In genomic region chr2:100104265-100104664, GRCh38 we compare ENCODE assay signal across 8 cellular contexts. TPM values are rescaled to one million over a fixed set of nuclear protein-coding genes. Genes with fewer than 3 reads are reported as not detected.
DNase-seq lines count a peak whose midpoint lies in the region; ATAC-seq, FAIRE-seq and TF ChIP-seq lines count a peak whose summit lies in the region.
"Not testable (repeated sequence)": the region's sequence is repeated elsewhere in the genome, so short reads cannot be mapped to it uniquely, and the experiment has no call there.

No MANE protein-coding gene starts in this region.

- not testable (repeated sequence) for H3K23ac ChIP-seq in mesendoderm (ENCODE audit: low read length)

- SMC1A ChIA-PET in GM12878 (lab: Charles Lee; ENCODE audit: uncharacterized antibody, unreplicated experiment) = not testable (repeated sequence)

- in situ Hi-C loops in GM12878 (cut with MboI) = not testable (repeated sequence)

- not testable (repeated sequence) for H3K4me1 Mint-ChIP-seq in CD4-positive, alpha-beta T cell (ENCODE audit: low read depth)

- H3K56ac ChIP-seq in mesendoderm (ENCODE audit: low read length) = not testable (repeated sequence)

- not testable (repeated sequence) for H3K79me2 ChIP-seq in GM12878 (ENCODE audit: control insufficient read depth, insufficient read depth, low read length); mesendoderm (ENCODE audit: control insufficient read depth, insufficient read depth, low read length)

- H3K4ac ChIP-seq in mesendoderm (ENCODE audit: low read depth, low read length) = not testable (repeated sequence)

- not testable (repeated sequence) for H4K20me1 ChIP-seq in GM12878 (ENCODE audit: control insufficient read depth, insufficient read depth)

- peak; percentile 14 for ATAC-seq in CD4-positive, alpha-beta T cell (ENCODE audit: poor library complexity)
- ATAC-seq in HG02885 (IDR thresholded peaks at IDR 0.05; ENCODE audit: poor library complexity, unreplicated experiment) (peak; percentile 42), GM12878 (peak; percentile 21; the same call in 2 of the 3 replicates), left cardiac atrium (peak; percentile 32 to 70), psoas muscle (peak in 2 of 4 donors; percentile 40 to 49)

- TF ChIP-seq CTCF in CD4-positive, alpha-beta T cell (IDR thresholded peaks at IDR 0.05); WI38 (IDR thresholded peaks at IDR 0.05; ENCODE audit: low read depth, low read length); GM12878 (IDR thresholded peaks at IDR 0.05 in 2 of 3, conservative IDR thresholded peaks at IDR 0.05 in 1 of 3; ENCODE audit: control insufficient read depth in 2 of 3, extremely low read depth in 1 of 3, insufficient read depth in 1 of 3, low read depth in 3 of 3, low read length in 3 of 3); psoas muscle (IDR thresholded peaks at IDR 0.05): not testable (repeated sequence)

- not testable (repeated sequence) for H3K27me3 ChIP-seq in CD4-positive, alpha-beta T cell (ENCODE audit: control insufficient read depth, insufficient read depth, low read length); GM12878 (replicated peaks in 1 of 2; ENCODE audit: control insufficient read depth in 2 of 2, insufficient read depth in 2 of 2, low read length in 1 of 2); mesendoderm (ENCODE audit: insufficient read depth, low read length, poor library complexity)
- H3K27me3 ChIP-seq in psoas muscle (ENCODE audit: insufficient read depth in 3 of 3, low read length in 2 of 3) = peaks cover 0 to 26% (median 0%) of the 10 kb centered on the region in 3 donors

- not testable (repeated sequence) for H3K18ac ChIP-seq in mesendoderm (ENCODE audit: low read length)

- peak overlapping the region; percentile 46 for H3K4me3 ChIP-seq in WI38 (ENCODE audit: low read depth, low read length)
- H3K4me3 ChIP-seq in GM12878; mesendoderm (ENCODE audit: low read length): not testable (repeated sequence)
- H3K4me3 ChIP-seq in psoas muscle = peak overlapping the region; percentile 18
- H3K4me3 ChIP-seq in urinary bladder (ENCODE audit: low read depth, low read length) = peak overlapping the region; percentile 95

- H3K9ac ChIP-seq in GM12878 (ENCODE audit: control insufficient read depth, insufficient read depth, low read length); mesendoderm (ENCODE audit: low read length): not testable (repeated sequence)

- not testable (repeated sequence) for TF ChIP-seq RAD21 in GM12878 (IDR thresholded peaks at IDR 0.05; ENCODE audit: insufficient read depth, low read depth, low read length)

- H2BK120ac ChIP-seq in mesendoderm (ENCODE audit: low read depth, low read length) = not testable (repeated sequence)

- H3K4me2 ChIP-seq in GM12878 (ENCODE audit: control insufficient read depth, insufficient read depth); mesendoderm (ENCODE audit: low read length): not testable (repeated sequence)

- DNase-seq in CD4-positive, alpha-beta T cell; GM12878 (ENCODE audit: low read depth, low spot score); left cardiac atrium; psoas muscle: not testable (repeated sequence)
- DNase-seq in mesendoderm = peak; percentile 19

- CTCF ChIA-PET in CD4-positive, alpha-beta T cell (lab: Charles Lee); GM12878 (lab: Yijun Ruan, JAX): not testable (repeated sequence)

- intact Hi-C loops in CD4-positive, alpha-beta T cell (cut with DNase I, micrococcal nuclease); GM12878 (cut with micrococcal nuclease; ENCODE audit: unreplicated experiment); left cardiac atrium (cut with DNase I); psoas muscle (cut with DNase I): not testable (repeated sequence)

- H3K4me1 ChIP-seq in GM12878 (ENCODE audit: control insufficient read depth, insufficient read depth, low read length); mesendoderm (ENCODE audit: control insufficient read depth, low read depth, low read length); psoas muscle; urinary bladder (ENCODE audit: insufficient read depth): not testable (repeated sequence)

- not testable (repeated sequence) for TF ChIP-seq POLR2A in GM12878 (IDR thresholded peaks at IDR 0.05; ENCODE audit: low read depth, low read length)

- not testable (repeated sequence) for FAIRE-seq in GM12878 (lab: Jason Lieb, UNC)

- BruUV-seq in GM12878 (replicated peaks; lab: Mats Ljungman, UMichigan) = not testable (repeated sequence)

- not testable (repeated sequence) for H2AFZ ChIP-seq in GM12878 (ENCODE audit: control insufficient read depth, low read depth, low read length)

- RAD21 ChIA-PET in GM12878 (lab: Charles Lee; ENCODE audit: unreplicated experiment) = not testable (repeated sequence)

- H4K5ac ChIP-seq in mesendoderm (ENCODE audit: low read length) = not testable (repeated sequence)

- not testable (repeated sequence) for H3K79me1 ChIP-seq in mesendoderm (ENCODE audit: low read length)

- H3K27me3 Mint-ChIP-seq in CD4-positive, alpha-beta T cell = peaks cover 15% of the 10 kb centered on the region

- H3K4me3 Mint-ChIP-seq in CD4-positive, alpha-beta T cell = not testable (repeated sequence)

- H3K36me3 ChIP-seq in GM12878 (ENCODE audit: control insufficient read depth in 2 of 2, insufficient read depth in 2 of 2, low read length in 1 of 2); mesendoderm (ENCODE audit: control insufficient read depth, insufficient read depth, low read length); psoas muscle (ENCODE audit: insufficient read depth in 1 of 2, low read depth in 1 of 2); urinary bladder (ENCODE audit: insufficient read depth): not testable (repeated sequence)

- not testable (repeated sequence) for H3K27ac Mint-ChIP-seq in CD4-positive, alpha-beta T cell

- H2BK15ac ChIP-seq in mesendoderm (replicated peaks; ENCODE audit: low read depth) = not testable (repeated sequence)

- H3K9me3 Mint-ChIP-seq in CD4-positive, alpha-beta T cell = not testable (repeated sequence)

- not testable (repeated sequence) for H3K9me3 ChIP-seq in CD4-positive, alpha-beta T cell (ENCODE audit: control insufficient read depth, low read length); GM12878 (replicated peaks; ENCODE audit: control insufficient read depth, insufficient read depth, low read length); psoas muscle

- H2BK5ac ChIP-seq in mesendoderm (ENCODE audit: low read length) = not testable (repeated sequence)

- not testable (repeated sequence) for H2AK5ac ChIP-seq in mesendoderm (ENCODE audit: low read length)

- POLR2A ChIA-PET in CD4-positive, alpha-beta T cell (lab: Charles Lee); GM12878 (lab: Charles Lee): not testable (repeated sequence)

- WGBS in GM12878 (ENCODE audit: insufficient coverage, insufficient replicate concordance, low lambda C conversion rate, missing lambda C conversion rate) = no CpG with 5 or more reads among the region's 60 CpGs
- WGBS in mesendoderm (ENCODE audit: extremely low coverage, insufficient coverage, low lambda C conversion rate) = no CpG with 5 or more reads among the region's 60 CpGs
- WGBS in psoas muscle, 3 donors = 0 to 1% methylated on average over 11 to 31 of the region's 60 CpGs; no CpG with 5 or more reads in 1 of the 3 donors
- under 1% methylated on average over 35 of the region's 60 CpGs for WGBS in urinary bladder

- not testable (repeated sequence) for H4K8ac ChIP-seq in mesendoderm (ENCODE audit: low read depth, low read length)

- not testable (repeated sequence) for H3K27ac ChIP-seq in CD4-positive, alpha-beta T cell (ENCODE audit: low read depth, low read length); GM12878 (ENCODE audit: control insufficient read depth, insufficient read depth); mesendoderm (ENCODE audit: low read depth, low read length); psoas muscle; urinary bladder (ENCODE audit: low read depth)

- not testable (repeated sequence) for H3K36me3 Mint-ChIP-seq in CD4-positive, alpha-beta T cell (ENCODE audit: low read depth)

- not testable (repeated sequence) for TF ChIP-seq EP300 in GM12878 (IDR thresholded peaks at IDR 0.05; ENCODE audit: borderline replicate concordance in 1 of 2, control insufficient read depth in 1 of 2, low read depth in 2 of 2, low read length in 2 of 2)

RNA-seq across cellular contexts. Expression of gene AFF3, which starts 38.1 kb away (rescaled TPM):
- 10 to 100 TPM; 15.4 to 15.7 TPM for total RNA-seq in CD4-positive, alpha-beta T cell
- 1.3 and 2.4 TPM in 2 replicates for total RNA-seq in GM12878 (2013; cell fraction: nucleolus; rRNA removed)
- total RNA-seq in GM12878 (2014; rRNA removed) = 2.7 and 3.6 TPM in 2 replicates
- 4.3 and 5.3 TPM in 2 replicates for total RNA-seq in GM12878 (2014; rRNA removed; fragmentation: Illumina TruSeq; extraction: Trizol)
- 4.1 and 4.3 TPM in 2 replicates for total RNA-seq in GM12878 (2021)
- polyA plus RNA-seq in GM12878 (2011; ENCODE audit: low read depth) = 1.4 TPM
- 0.69 and 0.89 TPM in 2 replicates for polyA plus RNA-seq in GM12878 (2011; rRNA removed)
- 0.66 and 0.92 TPM in 2 replicates for polyA plus RNA-seq in GM12878 (2011; cell fraction: cytosol; rRNA removed)
- 0.85 and 2.6 TPM in 2 replicates for polyA plus RNA-seq in GM12878 (2011; cell fraction: nucleus; rRNA removed)
- 1.4 and 2.1 TPM in 2 replicates for polyA plus RNA-seq in GM12878 (2012)
- 3.4 and 5.5 TPM in 2 replicates for polyA plus RNA-seq in GM12878 (2014; fragmentation: Illumina TruSeq; extraction: Trizol)
- under 1 TPM; 0.26 to 0.31 TPM for polyA plus RNA-seq in GM12878 (2014; fragmentation: Nextera tagmentation; extraction: Ambion mirVana)
- 3.0 and 3.4 TPM in 2 replicates for polyA plus RNA-seq in GM12878 (2014; rRNA removed)
- polyA plus RNA-seq in GM12878 (2016; fragmentation: Nextera tagmentation; extraction: Ambion mirVana) = 1 to 10 TPM; 2.1 to 2.7 TPM
- polyA minus RNA-seq in GM12878 (2011; rRNA and poly(A)+ RNA removed) = 2.8 and 4.9 TPM in 2 replicates
- 0.94 and 1.1 TPM in 2 replicates for polyA minus RNA-seq in GM12878 (2011; cell fraction: cytosol; rRNA and poly(A)+ RNA removed)
- 2.1 and 10.0 TPM in 2 replicates for polyA minus RNA-seq in GM12878 (2011; cell fraction: nucleus; rRNA and poly(A)+ RNA removed)
- total RNA-seq in left cardiac atrium = 10 to 100 TPM; 20.8 to 22.8 TPM
- 2.9 TPM for polyA plus RNA-seq in mesendoderm (2013, experiment 1 of 2)
- 3.1 TPM for polyA plus RNA-seq in mesendoderm (2013, experiment 2 of 2)
- total RNA-seq in psoas muscle = 1 to 10 TPM in 1 of 4 donors, under 1 TPM in 3; 0.44 to 2.9 (median 0.61) TPM
- polyA plus RNA-seq in psoas muscle = under 1 TPM; 0.08 to 0.17 (median 0.10) TPM
- total RNA-seq in urinary bladder = 43.5 TPM
- 15.1 TPM for polyA plus RNA-seq in urinary bladder
